Comparison of ENCODE assay signal across 25 cellular contexts in genomic region chr1:228105996-228106799, GRCh38. TPM values are rescaled to one million over a fixed set of nuclear protein-coding genes. Genes with fewer than 3 reads are reported as not detected.
DNase-seq lines count a peak whose midpoint lies in the region; ATAC-seq, FAIRE-seq and TF ChIP-seq lines count a peak whose summit lies in the region.
"Had no signal": no experiment of that assay in that cellular context is flagged by ENCODE, and none has a peak within 500 bp of the region (broad histone marks: within the 10 kb centered on the region; RNA-seq: fewer than 3 reads in every experiment).

No MANE protein-coding gene starts in this region.

- FAIRE-seq in D721Med (lab: Jason Lieb, UNC), result no peak
- FAIRE-seq: A549, GM12891, keratinocyte, small intestine had no signal

- no peak overlapping the region for H2AFZ ChIP-seq in osteoblast (ENCODE audit: low read length)
- H2AFZ ChIP-seq: hepatocyte had no signal

- intact Hi-C loops in activated CD4-positive, alpha-beta T cell treated with anti-CD3 and anti-CD28 coated beads, Interleukin-2, amount 10 ng/mL, durations not matched to agents 24 days and 14 days (cut with micrococcal nuclease), result loop anchor here (5.0 to 10.0 kb wide), 2 partner anchors 301 to 341 kb away; partner anchors contain the start of gene TRIM11

- no peak overlapping the region for H3K4me2 ChIP-seq in osteoblast (ENCODE audit: insufficient read depth, low read length)
- H3K4me2 ChIP-seq: A549, BLaER1, hepatocyte had no signal

- peaks cover 14% of the 10 kb centered on the region for H3K36me3 ChIP-seq in osteoblast (ENCODE audit: insufficient read depth, low read length)

- H3K9me3 ChIP-seq in osteoblast (ENCODE audit: low read depth, low read length), result no peaks in the 10 kb centered on the region
- H3K9me3 ChIP-seq: A549, adrenal gland, BLaER1, upper lobe of right lung had no signal

- H3K79me2 ChIP-seq in osteoblast (ENCODE audit: insufficient read depth, low read length), result peaks cover 48% of the 10 kb centered on the region

- H3K36me3 Mint-ChIP-seq in activated CD4-positive, alpha-beta T cell treated with anti-CD3 and anti-CD28 coated beads, Interleukin-2, amount 10 ng/mL, durations not matched to agents 24 days and 14 days (ENCODE audit: low read depth), result peaks cover 24% of the 10 kb centered on the region
- H3K36me3 Mint-ChIP-seq in brain, result peaks cover 9% of the 10 kb centered on the region

- H3K4me1 Mint-ChIP-seq in activated CD4-positive, alpha-beta T cell treated with anti-CD3 and anti-CD28 coated beads, Interleukin-2, amount 10 ng/mL, durations not matched to agents 24 days and 14 days, result peaks cover 37% of the 10 kb centered on the region
- H3K4me1 Mint-ChIP-seq in brain, result peaks cover 52% of the 10 kb centered on the region

- no peak for ATAC-seq in HG03097 (IDR thresholded peaks at IDR 0.05; ENCODE audit: low FRiP score, unreplicated experiment)
- no peak for ATAC-seq in GM18858 (IDR thresholded peaks at IDR 0.05; ENCODE audit: unreplicated experiment)
- ATAC-seq: A549, foreskin keratinocyte, upper lobe of right lung had no signal

- H3K4me3 ChIP-seq in osteoblast (ENCODE audit: insufficient read depth, low read length), result no peak overlapping the region
- H3K4me3 ChIP-seq: A549, adrenal gland, BLaER1, cardiac muscle cell, hepatocyte, lung, upper lobe of right lung had no signal

- H3K4me1 ChIP-seq in osteoblast (ENCODE audit: insufficient read depth, low read length), result peaks cover 26% of the 10 kb centered on the region
- H3K4me1 ChIP-seq: foreskin keratinocyte had no signal

- H3K27ac Mint-ChIP-seq in activated CD4-positive, alpha-beta T cell treated with anti-CD3 and anti-CD28 coated beads, Interleukin-2, amount 10 ng/mL, durations not matched to agents 24 days and 14 days, result no peak overlapping the region
- peak overlapping the region in 1 of 5 experiments; percentile 59 for H3K27ac Mint-ChIP-seq in brain

- peaks cover 4% of the 10 kb centered on the region for H3K27me3 Mint-ChIP-seq in activated CD4-positive, alpha-beta T cell treated with anti-CD3 and anti-CD28 coated beads, Interleukin-2, amount 10 ng/mL, durations not matched to agents 24 days and 14 days
- peaks cover 17% of the 10 kb centered on the region for H3K27me3 Mint-ChIP-seq in brain

- no peak overlapping the region for H3K27ac ChIP-seq in osteoblast (ENCODE audit: low read depth, low read length)
- H3K27ac ChIP-seq: A549, adrenal gland, BLaER1, cardiac muscle cell, dorsolateral prefrontal cortex, foreskin keratinocyte, hepatocyte, upper lobe of right lung had no signal

- peak overlapping the region; percentile 14 for H3K4me3 Mint-ChIP-seq in activated CD4-positive, alpha-beta T cell treated with anti-CD3 and anti-CD28 coated beads, Interleukin-2, amount 10 ng/mL, durations not matched to agents 24 days and 14 days
- peak overlapping the region in 4 of 5 experiments; percentile 54 to 92 (median 64) for H3K4me3 Mint-ChIP-seq in brain

- DNase-seq in activated CD4-positive, alpha-beta T cell treated with anti-CD3 and anti-CD28 coated beads, Interleukin-2, amount 10 ng/mL, durations not matched to agents 24 days and 14 days, result no peak
- DNase-seq in activated CD4-positive, alpha-beta T cell treated with anti-CD3 and anti-CD28 coated beads, Interleukin-2, amount 50 U/mL, for 4 hours, result no peak
- DNase-seq in D721Med (ENCODE audit: insufficient read length, low spot score) (peak; percentile 12), osteoblast (ENCODE audit: insufficient read length, low spot score, missing footprints) (peak; percentile 68), GM19240 (ENCODE audit: insufficient read length, low spot score) (no peak)
- DNase-seq: dorsolateral prefrontal cortex; foreskin keratinocyte; NCI-H1417; NCI-H2171; NCI-H526 treated with DMSO at 0.1 percent for 48 hours; SHP77; small intestine; stimulated activated CD4-positive, alpha-beta T cell treated with anti-CD3 and anti-CD28 coated beads, Interleukin-4, amount 100 ng/mL, for 1 hour; upper lobe of right lung had no signal

- peaks cover 4% of the 10 kb centered on the region for H4K20me1 ChIP-seq in osteoblast (ENCODE audit: insufficient read depth, low read length)

- TF ChIP-seq CTCF in D721Med (IDR thresholded peaks at IDR 0.05; ENCODE audit: insufficient read depth, missing control alignments) (no peak), brain (conservative IDR thresholded peaks at IDR 0.05) (no peak), osteoblast (IDR thresholded peaks at IDR 0.05; ENCODE audit: extremely low read depth, low read depth, low read length) (no peak)

- no peaks in the 10 kb centered on the region for H3K9me3 Mint-ChIP-seq in activated CD4-positive, alpha-beta T cell treated with anti-CD3 and anti-CD28 coated beads, Interleukin-2, amount 10 ng/mL, durations not matched to agents 24 days and 14 days
- peaks cover 0 to 8% (median 0%) of the 10 kb centered on the region in 5 experiments for H3K9me3 Mint-ChIP-seq in brain

- H3K27me3 ChIP-seq in osteoblast (ENCODE audit: insufficient read depth, low read length), result no peaks in the 10 kb centered on the region
- H3K27me3 ChIP-seq: adrenal gland, BLaER1, cardiac muscle cell, dorsolateral prefrontal cortex, foreskin keratinocyte, hepatocyte, upper lobe of right lung had no signal

RNA-seq across cellular contexts. Expression of gene MRPL55, which starts 2.9 kb away (rescaled TPM):
- total RNA-seq in activated CD4-positive, alpha-beta T cell treated with anti-CD3 and anti-CD28 coated beads, Interleukin-2, amount 10 ng/mL, durations not matched to agents 24 days and 14 days, result 55.2 and 62.2 TPM in 2 replicates
- 153 TPM for polyA plus RNA-seq in brain (ENCODE audit: insufficient read depth, low read depth, low replicate concordance)
- 34.5 and 51.4 TPM in 2 replicates for total RNA-seq in osteoblast

RNA-seq across cellular contexts. Expression of gene C1orf35, which starts 3.1 kb away (rescaled TPM):
- total RNA-seq in activated CD4-positive, alpha-beta T cell treated with anti-CD3 and anti-CD28 coated beads, Interleukin-2, amount 10 ng/mL, durations not matched to agents 24 days and 14 days, result 27.5 and 33.0 TPM in 2 replicates
- polyA plus RNA-seq in brain (ENCODE audit: insufficient read depth, low read depth, low replicate concordance), result 16.3 TPM
- 5.3 and 5.4 TPM in 2 replicates for total RNA-seq in osteoblast

RNA-seq across cellular contexts. Expression of gene ARF1, which starts 23.7 kb away (rescaled TPM):
- total RNA-seq in activated CD4-positive, alpha-beta T cell treated with anti-CD3 and anti-CD28 coated beads, Interleukin-2, amount 10 ng/mL, durations not matched to agents 24 days and 14 days, result 388 and 395 TPM in 2 replicates
- polyA plus RNA-seq in brain (ENCODE audit: insufficient read depth, low read depth, low replicate concordance), result 566 TPM
- 231 and 248 TPM in 2 replicates for total RNA-seq in osteoblast

RNA-seq across cellular contexts. Expression of gene GUK1, which starts 33.9 kb away (rescaled TPM):
- 211 and 222 TPM in 2 replicates for total RNA-seq in activated CD4-positive, alpha-beta T cell treated with anti-CD3 and anti-CD28 coated beads, Interleukin-2, amount 10 ng/mL, durations not matched to agents 24 days and 14 days
- polyA plus RNA-seq in brain (ENCODE audit: insufficient read depth, low read depth, low replicate concordance), result 402 TPM
- total RNA-seq in osteoblast, result 253 and 278 TPM in 2 replicates

RNA-seq across cellular contexts. Expression of gene GJC2, which starts 43.5 kb away (rescaled TPM):
- total RNA-seq in activated CD4-positive, alpha-beta T cell treated with anti-CD3 and anti-CD28 coated beads, Interleukin-2, amount 10 ng/mL, durations not matched to agents 24 days and 14 days, result 0.69 and 0.96 TPM in 2 replicates
- polyA plus RNA-seq in brain (ENCODE audit: insufficient read depth, low read depth, low replicate concordance), result 22.7 TPM
- 0.88 and 1.4 TPM in 2 replicates for total RNA-seq in osteoblast

Comparison
In these comparisons a context has a peak if more than half of its experiments do, and no peak if none do; other contexts are left out.
1. DNase-seq: peak in D721Med (single experiment) and osteoblast (single experiment); none in activated CD4-positive, alpha-beta T cell treated with anti-CD3 and anti-CD28 coated beads, Interleukin-2, amount 10 ng/mL, durations not matched to agents 24 days and 14 days (single experiment), activated CD4-positive, alpha-beta T cell treated with anti-CD3 and anti-CD28 coated beads, Interleukin-2, amount 50 U/mL, for 4 hours (0 of 2) and GM19240 (single experiment).